31 cellular contexts compared by ENCODE assay signal in the genomic region with DNA sequence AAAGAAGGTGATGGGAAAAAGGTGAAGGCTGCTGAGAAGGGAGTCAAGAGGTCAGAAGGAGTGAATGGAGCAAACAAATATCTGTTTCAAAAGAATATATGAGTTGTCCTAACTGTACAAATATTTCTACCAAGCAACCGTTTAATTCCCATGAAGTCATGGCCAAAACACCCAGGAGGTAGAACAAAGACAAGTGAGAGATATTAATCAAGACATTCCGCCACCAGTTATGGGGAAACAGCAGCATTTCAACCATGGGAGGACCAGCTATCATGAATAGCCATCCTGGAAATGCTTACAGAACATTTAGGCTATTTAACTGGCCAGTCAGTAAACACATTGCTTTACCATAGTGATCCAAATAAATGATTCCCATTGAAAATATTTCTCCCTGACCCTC.
A peak's percentile ranks its signal among the peaks of the same experiment; 100 is the strongest.
DNase-seq lines count a peak whose midpoint lies in the region; ATAC-seq and TF ChIP-seq lines count a peak whose summit lies in the region.
"Had no signal": no experiment of that assay in that cellular context is flagged by ENCODE, and none has a peak within 500 bp of the region (broad histone marks: within the 10 kb centered on the region; RNA-seq: fewer than 3 reads in every experiment).

No MANE protein-coding gene starts in this region.

- CTCF ChIA-PET in PC-9 (lab: Charles Lee), result interaction anchor here (0.7 kb wide), 1 partner anchor 197 kb away, joined by 4 read pairs; no protein-coding TSS in a partner anchor

- WGBS in endodermal cell (ENCODE audit: insufficient coverage in 1 of 2, insufficient read length in 1 of 2), 2 experiments, result 78 to 98% methylated on average over 2 of the region's 2 CpGs

- H3K79me2 ChIP-seq in PC-9 (ENCODE audit: low read depth), result no peaks in the 10 kb centered on the region

- intact Hi-C loops in PC-9 (cut with micrococcal nuclease; ENCODE audit: unreplicated experiment), result no loop called here
- intact Hi-C loops in activated CD4-positive, alpha-beta T cell treated with anti-CD3 and anti-CD28 coated beads, Interleukin-2, amount 10 ng/mL, durations not matched to agents 24 days and 14 days (cut with micrococcal nuclease), result no loop called here

- H3K27me3 Mint-ChIP-seq in endodermal cell (ENCODE audit: insufficient read depth) (no peaks in the 10 kb centered on the region), mesothelial cell of epicardium (ENCODE audit: low read depth) (no peaks in the 10 kb centered on the region)
- H3K27me3 Mint-ChIP-seq in activated CD4-positive, alpha-beta T cell treated with anti-CD3 and anti-CD28 coated beads, Interleukin-2, amount 10 ng/mL, durations not matched to agents 24 days and 14 days, result peaks cover 27% of the 10 kb centered on the region

- DNase-seq in AG10803 (ENCODE audit: low read depth), result peak; percentile 88
- DNase-seq in PC-9, result peak; percentile 7 to 78
- DNase-seq in endodermal cell, result no peak
- DNase-seq in mesothelial cell of epicardium (ENCODE audit: low spot score in 2 of 2, unreplicated experiment in 2 of 2), result no peak
- no peak for DNase-seq in foreskin melanocyte
- no peak for DNase-seq in activated CD4-positive, alpha-beta T cell treated with anti-CD3 and anti-CD28 coated beads, Interleukin-2, amount 10 ng/mL, durations not matched to agents 24 days and 14 days
- DNase-seq: activated CD4-positive, alpha-beta memory T cell treated with anti-CD3 and anti-CD28 coated beads for 36 hours; activated CD8-positive, alpha-beta memory T cell treated with anti-CD3 and anti-CD28 coated beads, Interleukin-2, amount 50 U/mL, for 4 hours; activated naive CD4-positive, alpha-beta T cell treated with anti-CD3 and anti-CD28 coated beads, Interleukin-2, amount 10 ng/mL, durations not matched to agents 7 days and 5 days; amygdala; BE2C; CD8-positive, alpha-beta memory T cell; cerebellar nuclear complex; H9; heart right ventricle; left cardiac atrium; NCI-H1436 treated with DMSO at 0.1 percent for 48 hours; NCI-H2107; NCI-H446; NCI-H774; psoas muscle; RPMI8226; small intestine; stimulated activated CD4-positive, alpha-beta T cell treated with anti-CD3 and anti-CD28 coated beads, Interleukin-1b, Interleukin-23, amount 100 ng/mL, for 48 hours; transverse colon had no signal

- H3K27ac Mint-ChIP-seq in endodermal cell (no peak overlapping the region), mesothelial cell of epicardium (peak overlapping the region; percentile 51)
- no peak overlapping the region for H3K27ac Mint-ChIP-seq in activated CD4-positive, alpha-beta T cell treated with anti-CD3 and anti-CD28 coated beads, Interleukin-2, amount 10 ng/mL, durations not matched to agents 24 days and 14 days
- H3K27ac Mint-ChIP-seq: activated CD4-positive, alpha-beta memory T cell treated with anti-CD3 and anti-CD28 coated beads for 36 hours; activated naive CD4-positive, alpha-beta T cell treated with anti-CD3 and anti-CD28 coated beads, Interleukin-2, amount 10 ng/mL, durations not matched to agents 7 days and 5 days; activated T-helper 1 cell treated with anti-CD3 and anti-CD28 coated beads, Interleukin-12 subunit alpha, Interleukin-12 subunit beta, Interleukin-2, Interleukin-4 antibody, amounts not matched to agents 30 ng/mL and 10 ng/mL and 1 ng/mL, durations not matched to agents 14 hours and 24 hours and 36 hours; CD8-positive, alpha-beta memory T cell; H9; T-helper 1 cell treated with Interleukin-12 subunit alpha and Interleukin-12 subunit beta and Interleukin-4 antibody, amounts not matched to agents 30 μg/mL and 1 μg/mL, for 36 hours had no signal

- H3K36me3 ChIP-seq in PC-9 (ENCODE audit: low read depth) (no peaks in the 10 kb centered on the region), endodermal cell (ENCODE audit: control insufficient read depth, insufficient read depth, low read length) (no peaks in the 10 kb centered on the region)
- H3K36me3 ChIP-seq: BE2C, heart right ventricle, neutrophil, transverse colon had no signal

- H3K4me2 ChIP-seq in PC-9, result no peak overlapping the region

- POLR2A ChIA-PET in PC-9 (lab: Charles Lee; ENCODE audit: unreplicated experiment), result interaction anchor here (0.7 kb wide), 2 partner anchors 20 to 76 kb away, joined by 3 to 4 read pairs; no protein-coding TSS in a partner anchor

- H3K9me3 Mint-ChIP-seq in endodermal cell (no peaks in the 10 kb centered on the region), mesothelial cell of epicardium (peaks cover 10% of the 10 kb centered on the region)
- peaks cover 3% of the 10 kb centered on the region for H3K9me3 Mint-ChIP-seq in activated CD4-positive, alpha-beta T cell treated with anti-CD3 and anti-CD28 coated beads, Interleukin-2, amount 10 ng/mL, durations not matched to agents 24 days and 14 days
- H3K9me3 Mint-ChIP-seq: activated CD4-positive, alpha-beta memory T cell treated with anti-CD3 and anti-CD28 coated beads for 36 hours; activated naive CD4-positive, alpha-beta T cell treated with anti-CD3 and anti-CD28 coated beads, Interleukin-2, amount 10 ng/mL, durations not matched to agents 7 days and 5 days; activated T-helper 1 cell treated with anti-CD3 and anti-CD28 coated beads, Interleukin-12 subunit alpha, Interleukin-12 subunit beta, Interleukin-2, Interleukin-4 antibody, amounts not matched to agents 30 ng/mL and 10 ng/mL and 1 ng/mL, durations not matched to agents 14 hours and 24 hours and 36 hours; CD8-positive, alpha-beta memory T cell; H9; T-helper 1 cell treated with Interleukin-12 subunit alpha and Interleukin-12 subunit beta and Interleukin-4 antibody, amounts not matched to agents 30 μg/mL and 1 μg/mL, for 36 hours had no signal

- no peaks in the 10 kb centered on the region for H3F3A ChIP-seq in PC-9 (ENCODE audit: insufficient read depth, low read depth)

- ATAC-seq in HG03025 (IDR thresholded peaks at IDR 0.05; ENCODE audit: low FRiP score, unreplicated experiment) (no peak), HG02885 (IDR thresholded peaks at IDR 0.05; ENCODE audit: poor library complexity, unreplicated experiment) (no peak)
- ATAC-seq: activated CD4-positive, CD25-positive, alpha-beta regulatory T cell treated with anti-CD3 and anti-CD28 coated beads, Interleukin-2, amount 50 U/mL, for 24 hours; heart right ventricle; left cardiac atrium; psoas muscle had no signal

- TF ChIP-seq CTCF in AG10803 (conservative IDR thresholded peaks at IDR 0.05; ENCODE audit: low read length) (no peak), PC-9 (conservative IDR thresholded peaks at IDR 0.05) (no peak), endodermal cell (conservative IDR thresholded peaks at IDR 0.05) (no peak), mesothelial cell of epicardium (IDR thresholded peaks at IDR 0.05; ENCODE audit: unreplicated experiment) (no peak)

- H3K4me1 Mint-ChIP-seq in endodermal cell (peaks cover 4% of the 10 kb centered on the region), mesothelial cell of epicardium (peaks cover 30% of the 10 kb centered on the region)
- H3K4me1 Mint-ChIP-seq in activated CD4-positive, alpha-beta T cell treated with anti-CD3 and anti-CD28 coated beads, Interleukin-2, amount 10 ng/mL, durations not matched to agents 24 days and 14 days, result no peaks in the 10 kb centered on the region
- H3K4me1 Mint-ChIP-seq: activated naive CD4-positive, alpha-beta T cell treated with anti-CD3 and anti-CD28 coated beads, Interleukin-2, amount 10 ng/mL, durations not matched to agents 7 days and 5 days had no signal

- H3K4me1 ChIP-seq in PC-9 (replicated peaks; ENCODE audit: insufficient read depth) (no peaks in the 10 kb centered on the region), endodermal cell (ENCODE audit: control insufficient read depth, insufficient read depth, low read length) (no peaks in the 10 kb centered on the region)
- H3K4me1 ChIP-seq: BE2C, heart right ventricle, psoas muscle had no signal

- H3K27me3 ChIP-seq in PC-9 (ENCODE audit: insufficient read depth, low read depth), result no peaks in the 10 kb centered on the region
- H3K27me3 ChIP-seq in endodermal cell (ENCODE audit: control insufficient read depth, insufficient read depth, low read length, poor library complexity, severe bottlenecking), result no peaks in the 10 kb centered on the region
- H3K27me3 ChIP-seq: BE2C, heart right ventricle, neutrophil, transverse colon had no signal

- no peaks in the 10 kb centered on the region for H4K20me1 ChIP-seq in PC-9 (ENCODE audit: insufficient read depth)

- no TSS peak for BruUV-seq in PC-9 (replicated peaks; lab: Mats Ljungman, UMichigan)

- H3K4me3 ChIP-seq in AG10803 (ENCODE audit: low read length), result no peak overlapping the region
- H3K4me3 ChIP-seq in PC-9, result no peak overlapping the region
- no peak overlapping the region for H3K4me3 ChIP-seq in endodermal cell (ENCODE audit: low read length)
- H3K4me3 ChIP-seq: heart right ventricle, psoas muscle, transverse colon had no signal

- H3K36me3 Mint-ChIP-seq in endodermal cell (ENCODE audit: low read depth), result no peaks in the 10 kb centered on the region
- H3K36me3 Mint-ChIP-seq in mesothelial cell of epicardium, result no peaks in the 10 kb centered on the region
- H3K36me3 Mint-ChIP-seq in activated CD4-positive, alpha-beta T cell treated with anti-CD3 and anti-CD28 coated beads, Interleukin-2, amount 10 ng/mL, durations not matched to agents 24 days and 14 days (ENCODE audit: low read depth), result no peaks in the 10 kb centered on the region
- H3K36me3 Mint-ChIP-seq: activated CD4-positive, alpha-beta memory T cell treated with anti-CD3 and anti-CD28 coated beads for 36 hours; activated naive CD4-positive, alpha-beta T cell treated with anti-CD3 and anti-CD28 coated beads, Interleukin-2, amount 10 ng/mL, durations not matched to agents 7 days and 5 days; CD8-positive, alpha-beta memory T cell had no signal

- H3K27ac ChIP-seq in PC-9 (no peak overlapping the region), endodermal cell (ENCODE audit: low read depth, low read length) (peak overlapping the region; percentile 93)
- H3K27ac ChIP-seq: heart right ventricle, neutrophil, psoas muscle, transverse colon had no signal

- H3K9me3 ChIP-seq in PC-9 (ENCODE audit: insufficient read depth, low read depth), result peaks cover 7% of the 10 kb centered on the region; the same call in 1 of the 2 replicates
- H3K9me3 ChIP-seq in endodermal cell (ENCODE audit: control insufficient read depth, low read length), result no peaks in the 10 kb centered on the region
- H3K9me3 ChIP-seq: BE2C, heart right ventricle, neutrophil, psoas muscle, transverse colon had no signal

- no peak overlapping the region for H3K9ac ChIP-seq in endodermal cell (ENCODE audit: extremely low read depth, low read length, poor library complexity, severe bottlenecking)

- H3K4me3 Mint-ChIP-seq in endodermal cell, result no peak overlapping the region
- H3K4me3 Mint-ChIP-seq in mesothelial cell of epicardium, result no peak overlapping the region
- no peak overlapping the region for H3K4me3 Mint-ChIP-seq in activated CD4-positive, alpha-beta T cell treated with anti-CD3 and anti-CD28 coated beads, Interleukin-2, amount 10 ng/mL, durations not matched to agents 24 days and 14 days
- H3K4me3 Mint-ChIP-seq: activated CD4-positive, alpha-beta memory T cell treated with anti-CD3 and anti-CD28 coated beads for 36 hours; activated naive CD4-positive, alpha-beta T cell treated with anti-CD3 and anti-CD28 coated beads, Interleukin-2, amount 10 ng/mL, durations not matched to agents 7 days and 5 days; activated T-helper 1 cell treated with anti-CD3 and anti-CD28 coated beads, Interleukin-12 subunit alpha, Interleukin-12 subunit beta, Interleukin-2, Interleukin-4 antibody, amounts not matched to agents 30 ng/mL and 10 ng/mL and 1 ng/mL, durations not matched to agents 14 hours and 24 hours and 36 hours; CD8-positive, alpha-beta memory T cell; H9; T-helper 1 cell treated with Interleukin-12 subunit alpha and Interleukin-12 subunit beta and Interleukin-4 antibody, amounts not matched to agents 30 μg/mL and 1 μg/mL, for 36 hours had no signal

- H3K9me2 ChIP-seq in PC-9 (ENCODE audit: insufficient read depth), result no peaks in the 10 kb centered on the region

- no peak overlapping the region for H2AFZ ChIP-seq in PC-9

Comparison
In these comparisons a context has a peak if more than half of its experiments do, and no peak if none do; other contexts are left out.
1. DNase-seq: peak in AG10803 (single experiment) and PC-9 (2 of 2); none in endodermal cell (single experiment), mesothelial cell of epicardium (0 of 2), foreskin melanocyte (single experiment) and activated CD4-positive, alpha-beta T cell treated with anti-CD3 and anti-CD28 coated beads, Interleukin-2, amount 10 ng/mL, durations not matched to agents 24 days and 14 days (single experiment).